In genomic region chr1:64896546-64896945, GRCh38 we compare ENCODE assay signal across 13 cellular contexts.
DNase-seq lines count a peak whose midpoint lies in the region; ATAC-seq and TF ChIP-seq lines count a peak whose summit lies in the region.
"Had no signal": no experiment of that assay in that cellular context is flagged by ENCODE, and none has a peak within 500 bp of the region (broad histone marks: within the 10 kb centered on the region; RNA-seq: fewer than 3 reads in every experiment).

No MANE protein-coding gene starts in this region.

- intact Hi-C loops in naive thymus-derived CD4-positive, alpha-beta T cell (cut with micrococcal nuclease): no loop called here
- intact Hi-C loops in esophagus muscularis mucosa (cut with DNase I): loop anchor here (5.0 kb wide), 1 partner anchor 71 kb away; the partner anchor contains the start of gene JAK1

- no peak overlapping the region for H3K4me3 ChIP-seq in ACC112 (ENCODE audit: low read depth, low read length)
- no peak overlapping the region for H3K4me3 ChIP-seq in KMS-11 (IDR thresholded peaks at IDR 0.05; ENCODE audit: insufficient read depth, low read depth, low read length)
- H3K4me3 ChIP-seq in naive thymus-derived CD4-positive, alpha-beta T cell (ENCODE audit: low read length): no peak overlapping the region
- no peak overlapping the region for H3K4me3 ChIP-seq in esophagus muscularis mucosa

- H3K36me3 ChIP-seq in ACC112 (ENCODE audit: insufficient read depth, low read length): no peaks in the 10 kb centered on the region
- H3K36me3 ChIP-seq in KMS-11 (ENCODE audit: insufficient read depth): no peaks in the 10 kb centered on the region
- H3K36me3 ChIP-seq in naive thymus-derived CD4-positive, alpha-beta T cell (ENCODE audit: control insufficient read depth in 2 of 3, insufficient read depth in 3 of 3, low read length in 3 of 3): no peaks in the 10 kb centered on the region
- no peaks in the 10 kb centered on the region for H3K36me3 ChIP-seq in esophagus muscularis mucosa

- no peak for TF ChIP-seq POLR2A in esophagus muscularis mucosa (IDR thresholded peaks at IDR 0.05; ENCODE audit: low read depth)

- DNase-seq in central memory CD8-positive, alpha-beta T cell (ENCODE audit: low spot score in 2 of 2): no peak
- no peak for DNase-seq in naive thymus-derived CD4-positive, alpha-beta T cell
- DNase-seq in esophagus muscularis mucosa (ENCODE audit: extremely low spot score): no peak
- DNase-seq in D341Med (ENCODE audit: low spot score): no peak
- DNase-seq in NCI-H1436 treated with DMSO at 0.1 percent for 48 hours (lab: John Stamatoyannopoulos, UW): no peak
- DNase-seq in stimulated activated CD8-positive, alpha-beta memory T cell treated with anti-CD3 and anti-CD28 coated beads, Interleukin-4, amount 100 ng/mL, for 48 hours: no peak
- DNase-seq: activated naive CD4-positive, alpha-beta T cell treated with anti-CD3 and anti-CD28 coated beads for 36 hours; DMS79; hippocampal formation; NCI-H2171 had no signal

- peak overlapping the region; percentile 90 for H3K4me2 ChIP-seq in KMS-11

- H3K27me3 ChIP-seq in ACC112 (ENCODE audit: insufficient read depth, low read length) (no peaks in the 10 kb centered on the region), KMS-11 (ENCODE audit: insufficient read depth, low read depth) (no peaks in the 10 kb centered on the region), esophagus muscularis mucosa (no peaks in the 10 kb centered on the region)
- H3K27me3 ChIP-seq in naive thymus-derived CD4-positive, alpha-beta T cell (ENCODE audit: control insufficient read depth in 2 of 2, insufficient read depth in 2 of 2, low read length in 2 of 2): no peaks in the 10 kb centered on the region

- H3K9me3 Mint-ChIP-seq in central memory CD8-positive, alpha-beta T cell: no peaks in the 10 kb centered on the region
- H3K9me3 Mint-ChIP-seq in naive thymus-derived CD4-positive, alpha-beta T cell: no peaks in the 10 kb centered on the region
- H3K9me3 Mint-ChIP-seq: activated naive CD4-positive, alpha-beta T cell treated with anti-CD3 and anti-CD28 coated beads for 36 hours had no signal

- no peaks in the 10 kb centered on the region for H3K27me3 Mint-ChIP-seq in central memory CD8-positive, alpha-beta T cell
- no peaks in the 10 kb centered on the region for H3K27me3 Mint-ChIP-seq in naive thymus-derived CD4-positive, alpha-beta T cell

- ATAC-seq in central memory CD8-positive, alpha-beta T cell (replicated peaks; ENCODE audit: extremely low read depth, poor library complexity, severe bottlenecking): no peak
- ATAC-seq in naive thymus-derived CD4-positive, alpha-beta T cell: no peak

- H3K36me3 Mint-ChIP-seq in central memory CD8-positive, alpha-beta T cell (ENCODE audit: insufficient read depth): peaks cover 10% of the 10 kb centered on the region
- H3K36me3 Mint-ChIP-seq in naive thymus-derived CD4-positive, alpha-beta T cell: peaks cover 0 to 9% (median 0%) of the 10 kb centered on the region in 5 donors

- peaks cover 92% of the 10 kb centered on the region for H3K4me1 Mint-ChIP-seq in central memory CD8-positive, alpha-beta T cell
- peaks cover 62 to 100% (median 97%) of the 10 kb centered on the region in 7 donors for H3K4me1 Mint-ChIP-seq in naive thymus-derived CD4-positive, alpha-beta T cell

- H2AFZ ChIP-seq in ACC112 (ENCODE audit: low read length, unreplicated experiment): no peak overlapping the region
- H2AFZ ChIP-seq in KMS-11 (ENCODE audit: low read depth): no peak overlapping the region

- H3K9ac ChIP-seq in KMS-11: no peak overlapping the region

- H3K27ac Mint-ChIP-seq in central memory CD8-positive, alpha-beta T cell (ENCODE audit: low read depth): peak overlapping the region; percentile 84
- H3K27ac Mint-ChIP-seq in naive thymus-derived CD4-positive, alpha-beta T cell: peak overlapping the region in 6 of 9 donors; percentile 1 to 78 (median 46)

- POLR2A ChIA-PET in naive thymus-derived CD4-positive, alpha-beta T cell (lab: Charles Lee): interaction anchor here (0.8 to 2.4 kb wide), 3 partner anchors 21 to 69 kb away, joined by 3 to 8 read pairs (median 3); partner anchors contain the start of gene JAK1

- CTCF ChIA-PET in naive thymus-derived CD4-positive, alpha-beta T cell (lab: Charles Lee): no interaction called here

- H3K27ac ChIP-seq in ACC112 (ENCODE audit: low read depth, low read length) (peak overlapping the region; percentile 52), KMS-11 (no peak overlapping the region; the same call in 1 of the 2 replicates), esophagus muscularis mucosa (replicated peaks in 1 of 4) (peak overlapping the region in 1 of 4 donors; percentile 48)
- no peak overlapping the region for H3K27ac ChIP-seq in naive thymus-derived CD4-positive, alpha-beta T cell (ENCODE audit: low read depth, low read length)
- H3K27ac ChIP-seq: epithelial cell of prostate had no signal

- H3K79me2 ChIP-seq in ACC112 (ENCODE audit: control insufficient read depth, insufficient read depth, low read length, unreplicated experiment) (peaks cover 73% of the 10 kb centered on the region), KMS-11 (ENCODE audit: insufficient read depth, low read depth) (peaks cover 54% of the 10 kb centered on the region; the same call in 1 of the 2 replicates)

- H3K9me3 ChIP-seq in naive thymus-derived CD4-positive, alpha-beta T cell (ENCODE audit: control insufficient read depth in 2 of 3, low read length in 3 of 3): no peaks in the 10 kb centered on the region
- H3K9me3 ChIP-seq in esophagus muscularis mucosa: no peaks in the 10 kb centered on the region

- peak overlapping the region; percentile 36 for H3K4me3 Mint-ChIP-seq in central memory CD8-positive, alpha-beta T cell
- peak overlapping the region in 8 of 10 donors; percentile 9 to 63 (median 35) for H3K4me3 Mint-ChIP-seq in naive thymus-derived CD4-positive, alpha-beta T cell
- H3K4me3 Mint-ChIP-seq: activated naive CD4-positive, alpha-beta T cell treated with anti-CD3 and anti-CD28 coated beads for 36 hours had no signal

- no peak for TF ChIP-seq EP300 in esophagus muscularis mucosa (IDR thresholded peaks at IDR 0.05)

- peaks cover 24% of the 10 kb centered on the region for H4K20me1 ChIP-seq in KMS-11 (ENCODE audit: insufficient read depth)

- 84% methylated on average over 8 of the region's 8 CpGs for WGBS in esophagus muscularis mucosa

- H3K4me1 ChIP-seq in ACC112 (ENCODE audit: control insufficient read depth, insufficient read depth, low read length, unreplicated experiment) (peaks cover 45% of the 10 kb centered on the region), KMS-11 (ENCODE audit: low read depth, poor library complexity, severe bottlenecking) (peaks cover 97% of the 10 kb centered on the region), esophagus muscularis mucosa (peaks cover 57 to 75% (median 70%) of the 10 kb centered on the region in 4 donors)
- peaks cover 62 to 76% of the 10 kb centered on the region in 2 donors for H3K4me1 ChIP-seq in naive thymus-derived CD4-positive, alpha-beta T cell (ENCODE audit: control insufficient read depth in 2 of 2, insufficient read depth in 2 of 2, low read length in 2 of 2)

- TF ChIP-seq CTCF in KMS-11 (conservative IDR thresholded peaks at IDR 0.05; ENCODE audit: low read depth, low read length): no peak
- no peak for TF ChIP-seq CTCF in esophagus muscularis mucosa (IDR thresholded peaks at IDR 0.05)
